Comparison of ENCODE assay signal across 25 cellular contexts in the genomic region with DNA sequence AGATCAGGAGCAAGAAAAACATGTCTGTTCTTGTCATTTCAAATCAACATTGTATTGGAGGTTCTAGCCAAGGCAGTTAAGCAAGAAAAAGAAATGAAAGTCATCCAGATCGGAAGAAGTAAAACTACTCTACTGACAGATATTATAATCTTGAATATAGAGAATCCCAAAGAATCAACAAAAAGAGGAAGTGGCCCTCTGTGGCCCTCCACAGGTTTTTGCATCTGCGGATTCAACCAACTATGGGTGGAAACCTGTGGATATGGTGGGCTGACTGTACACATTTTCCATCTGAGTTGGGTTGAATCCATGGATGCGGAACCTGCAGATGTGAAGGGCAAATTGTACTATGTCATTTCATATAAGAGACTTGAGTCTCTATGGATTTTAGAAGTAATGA.
"Had no signal": no experiment of that assay in that cellular context is flagged by ENCODE, and none has a peak within 500 bp of the region (broad histone marks: within the 10 kb centered on the region; RNA-seq: fewer than 3 reads in every experiment).

No MANE protein-coding gene starts in this region.

- DNase-seq: cortex of kidney; effector memory CD8-positive, alpha-beta T cell; foreskin fibroblast; gastrocnemius medialis; head of caudate nucleus; kidney; mesenchymal stem cell; mucosa of descending colon; naive B cell; pancreas; sigmoid colon; stimulated activated CD4-positive, alpha-beta T cell treated with anti-CD3 and anti-CD28 coated beads, Interleukin-2, amount 100 ng/mL, for 24 hours; stimulated activated CD4-positive, alpha-beta T cell treated with anti-CD3 and anti-CD28 coated beads, Interleukin-4, amount 100 ng/mL, for 24 hours; stimulated activated naive CD4-positive, alpha-beta T cell treated with Interleukin-2 at 50 U/mL for 16 hours; stomach; thyroid gland; trophoblast cell had no signal

- H3K27ac Mint-ChIP-seq: effector memory CD8-positive, alpha-beta T cell; mesothelial cell of epicardium; natural killer cell treated with Interleukin-12 subunit alpha and Interleukin-12 subunit beta and Interleukin-15 and Interleukin-18, amount 100 ng/mL, for 72 hours; stimulated activated effector memory CD8-positive, alpha-beta T cell treated with anti-CD3 and anti-CD28 coated beads, Interleukin-12 subunit alpha, Interleukin-12 subunit beta, amount 100 ng/mL, for 72 hours had no signal

- H3K4me3 Mint-ChIP-seq: effector memory CD8-positive, alpha-beta T cell; mesothelial cell of epicardium; naive B cell; natural killer cell treated with Interleukin-12 subunit alpha and Interleukin-12 subunit beta and Interleukin-15 and Interleukin-18, amount 100 ng/mL, for 72 hours; neural crest cell; stimulated activated effector memory CD8-positive, alpha-beta T cell treated with anti-CD3 and anti-CD28 coated beads, Interleukin-12 subunit alpha, Interleukin-12 subunit beta, amount 100 ng/mL, for 72 hours had no signal

- H3K4me3 ChIP-seq: gastrocnemius medialis, lung, mucosa of descending colon, pancreas, prostate gland, right atrium auricular region, sigmoid colon, stomach, thyroid gland, vagina had no signal

- H3K4me1 Mint-ChIP-seq: naive B cell; neural crest cell; stimulated activated effector memory CD8-positive, alpha-beta T cell treated with anti-CD3 and anti-CD28 coated beads, Interleukin-12 subunit alpha, Interleukin-12 subunit beta, amount 100 ng/mL, for 72 hours had no signal

- H3K36me3 Mint-ChIP-seq: naive B cell; natural killer cell treated with Interleukin-12 subunit alpha and Interleukin-12 subunit beta and Interleukin-15 and Interleukin-18, amount 100 ng/mL, for 72 hours; stimulated activated effector memory CD8-positive, alpha-beta T cell treated with anti-CD3 and anti-CD28 coated beads, Interleukin-12 subunit alpha, Interleukin-12 subunit beta, amount 100 ng/mL, for 72 hours had no signal

- H3K9me3 Mint-ChIP-seq: natural killer cell treated with Interleukin-12 subunit alpha and Interleukin-12 subunit beta and Interleukin-15 and Interleukin-18, amount 100 ng/mL, for 72 hours had no signal
